9 cellular contexts compared by ENCODE assay signal in genomic region chr17:50181601-50182345, GRCh38. TPM values are rescaled to one million over a fixed set of nuclear protein-coding genes. Genes with fewer than 3 reads are reported as not detected.
A peak's percentile ranks its signal among the peaks of the same experiment; 100 is the strongest.
DNase-seq lines count a peak whose midpoint lies in the region; ATAC-seq and TF ChIP-seq lines count a peak whose summit lies in the region.
"Had no signal": no experiment of that assay in that cellular context is flagged by ENCODE, and none has a peak within 500 bp of the region (broad histone marks: within the 10 kb centered on the region; RNA-seq: fewer than 3 reads in every experiment).

No MANE protein-coding gene starts in this region.

- in situ Hi-C loops in brain microvascular endothelial cell (cut with HindIII; ENCODE audit: low pct_ligation_motif_present, low sequenced_read_pairs), result no loop called here

- no peaks in the 10 kb centered on the region for H3K27me3 ChIP-seq in GM23338 (ENCODE audit: insufficient read depth)
- H3K27me3 ChIP-seq in brain microvascular endothelial cell (replicated peaks), result no peaks in the 10 kb centered on the region
- no peaks in the 10 kb centered on the region for H3K27me3 ChIP-seq in osteoblast (ENCODE audit: insufficient read depth, low read length)
- no peaks in the 10 kb centered on the region for H3K27me3 ChIP-seq in CD8-positive, alpha-beta memory T cell (ENCODE audit: insufficient read depth, low read length, poor library complexity, severe bottlenecking)

- H3K4me3 ChIP-seq in GM23338, result no peak overlapping the region
- no peak overlapping the region for H3K4me3 ChIP-seq in brain microvascular endothelial cell (ENCODE audit: low read depth, low read length)
- no peak overlapping the region for H3K4me3 ChIP-seq in osteoblast (ENCODE audit: insufficient read depth, low read length)
- no peak overlapping the region for H3K4me3 ChIP-seq in CD8-positive, alpha-beta memory T cell (ENCODE audit: low read length)

- POLR2A ChIA-PET in CD8-positive, alpha-beta memory T cell (lab: Charles Lee), result no interaction called here

- H2AFZ ChIP-seq in GM23338, result no peak overlapping the region
- no peak overlapping the region for H2AFZ ChIP-seq in osteoblast (ENCODE audit: low read length)

- H3K36me3 ChIP-seq in GM23338 (ENCODE audit: insufficient read depth), result no peaks in the 10 kb centered on the region
- peaks cover 45% of the 10 kb centered on the region for H3K36me3 ChIP-seq in brain microvascular endothelial cell (replicated peaks)
- H3K36me3 ChIP-seq in osteoblast (ENCODE audit: insufficient read depth, low read length), result peaks cover 39% of the 10 kb centered on the region
- H3K36me3 ChIP-seq in CD8-positive, alpha-beta memory T cell (ENCODE audit: insufficient read depth, low read length), result no peaks in the 10 kb centered on the region

- peaks cover 22% of the 10 kb centered on the region for H3K27me3 Mint-ChIP-seq in GM23338 (ENCODE audit: insufficient read depth, low read depth, poor library complexity)
- peaks cover 0 to 1% of the 10 kb centered on the region in 2 donors for H3K27me3 Mint-ChIP-seq in CD8-positive, alpha-beta memory T cell

- peaks cover 15% of the 10 kb centered on the region for H3K36me3 Mint-ChIP-seq in GM23338 (ENCODE audit: low read depth)
- no peaks in the 10 kb centered on the region for H3K36me3 Mint-ChIP-seq in CD8-positive, alpha-beta memory T cell

- DNase-seq in GM23338 (ENCODE audit: low spot score) (no peak), brain microvascular endothelial cell (no peak), osteoblast (ENCODE audit: insufficient read length, low spot score, missing footprints) (no peak), SHP77 (lab: John Stamatoyannopoulos, UW) (no peak)
- DNase-seq in CD8-positive, alpha-beta memory T cell, result no peak
- DNase-seq: HCEC 1CT, occipital lobe had no signal

- H3K79me2 ChIP-seq in GM23338 (replicated peaks; ENCODE audit: insufficient read depth), result no peaks in the 10 kb centered on the region
- no peaks in the 10 kb centered on the region for H3K79me2 ChIP-seq in osteoblast (ENCODE audit: insufficient read depth, low read length)

- peaks cover 48% of the 10 kb centered on the region for H3K4me1 Mint-ChIP-seq in GM23338
- H3K4me1 Mint-ChIP-seq in CD8-positive, alpha-beta memory T cell, result peaks cover 14 to 26% (median 20%) of the 10 kb centered on the region in 3 donors

- H3K27ac ChIP-seq in GM23338 (ENCODE audit: low read depth) (no peak overlapping the region), brain microvascular endothelial cell (peak overlapping the region; percentile 49), osteoblast (ENCODE audit: low read depth, low read length) (peak overlapping the region; percentile 97)
- H3K27ac ChIP-seq in CD8-positive, alpha-beta memory T cell (ENCODE audit: low read depth, low read length), result no peak overlapping the region
- H3K27ac ChIP-seq: HL-60 had no signal

- no peak for TF ChIP-seq CTCF in GM23338 (conservative IDR thresholded peaks at IDR 0.05; ENCODE audit: low read depth in 2 of 2)
- TF ChIP-seq CTCF in brain microvascular endothelial cell (IDR thresholded peaks at IDR 0.05; ENCODE audit: low read depth, low read length, missing control alignments), result peak; percentile 33
- TF ChIP-seq CTCF in osteoblast (IDR thresholded peaks at IDR 0.05; ENCODE audit: extremely low read depth, low read depth, low read length), result no peak

- H4K20me1 ChIP-seq in GM23338 (replicated peaks; ENCODE audit: insufficient read depth) (no peaks in the 10 kb centered on the region), osteoblast (ENCODE audit: insufficient read depth, low read length) (peaks cover 33% of the 10 kb centered on the region)

- no peak overlapping the region for H3K4me3 Mint-ChIP-seq in GM23338
- H3K4me3 Mint-ChIP-seq in CD8-positive, alpha-beta memory T cell, result peak overlapping the region in 1 of 7 donors; percentile 19

- no peak; the same call in 2 of the 3 replicates for ATAC-seq in GM23338
- ATAC-seq in HG02973 (IDR thresholded peaks at IDR 0.05; ENCODE audit: unreplicated experiment), result no peak

- H3K27ac Mint-ChIP-seq in GM23338, result peak overlapping the region; percentile 49; the same call in 1 of the 2 replicates
- H3K27ac Mint-ChIP-seq in CD8-positive, alpha-beta memory T cell, result peak overlapping the region in 2 of 8 donors; percentile 22 to 68

- CTCF ChIA-PET in CD8-positive, alpha-beta memory T cell (lab: Charles Lee), result no interaction called here

- H3K9me3 ChIP-seq in osteoblast (ENCODE audit: low read depth, low read length), result no peaks in the 10 kb centered on the region
- no peaks in the 10 kb centered on the region for H3K9me3 ChIP-seq in CD8-positive, alpha-beta memory T cell (ENCODE audit: low read length)

- H3K9me3 Mint-ChIP-seq in GM23338, result no peaks in the 10 kb centered on the region
- no peaks in the 10 kb centered on the region for H3K9me3 Mint-ChIP-seq in CD8-positive, alpha-beta memory T cell

- no peaks in the 10 kb centered on the region for H3K9me2 ChIP-seq in GM23338 (ENCODE audit: insufficient read depth)

- H3K4me2 ChIP-seq in GM23338 (no peak overlapping the region), osteoblast (ENCODE audit: insufficient read depth, low read length) (no peak overlapping the region)

- 0 out of 2 replicates have a peak, but pooled peaks cover 8% of the 10 kb centered on the region for H3F3A ChIP-seq in GM23338 (replicated peaks; ENCODE audit: low read depth)

- H3K4me1 ChIP-seq in GM23338 (ENCODE audit: insufficient read depth), result peaks cover 38% of the 10 kb centered on the region
- peaks cover 33% of the 10 kb centered on the region for H3K4me1 ChIP-seq in osteoblast (ENCODE audit: insufficient read depth, low read length)
- peaks cover 13% of the 10 kb centered on the region for H3K4me1 ChIP-seq in CD8-positive, alpha-beta memory T cell (ENCODE audit: insufficient read depth, low read length)

TF ChIP-seq in GM23338, 12 proteins besides CTCF, POLR2A, EP300 and RAD21 (continues in another document):
- TF ChIP-seq EZH2phosphoT487 (IDR thresholded peaks at IDR 0.05; ENCODE audit: unreplicated experiment) (no peak), ZNF114 (CRISPR knock-in tag; IDR thresholded peaks at IDR 0.05) (no peak), JUNB (IDR thresholded peaks at IDR 0.05; ENCODE audit: unreplicated experiment) (no peak), EZH2 (IDR thresholded peaks at IDR 0.05; ENCODE audit: low read depth, unreplicated experiment) (no peak), CREB1 (CRISPR knock-in tag; IDR thresholded peaks at IDR 0.05; ENCODE audit: low read depth) (no peak), REST (IDR thresholded peaks at IDR 0.05; ENCODE audit: unreplicated experiment) (no peak), POLR2AphosphoS5 (IDR thresholded peaks at IDR 0.05; ENCODE audit: low read depth) (no peak)

RNA-seq across cellular contexts. Expression of gene SGCA, which starts 16.0 kb away (rescaled TPM):
- not detected in 2 replicates for total RNA-seq in GM23338 (2014; rRNA removed; shearing (Covaris generic))
- polyA plus RNA-seq in GM23338 (2016; fragmentation: Nextera tagmentation; extraction: Ambion mirVana), result 0.19 TPM in 1 of 2 replicates, not detected in the other
- 0.29 TPM in 1 of 2 replicates, not detected in the other for total RNA-seq in osteoblast
- under 1 TPM in 1 of 2 experiments, not detected in 1; 0.31 TPM for total RNA-seq in CD8-positive, alpha-beta memory T cell
- polyA plus RNA-seq in CD8-positive, alpha-beta memory T cell, result not detected
- total RNA-seq: occipital lobe had no signal

RNA-seq across cellular contexts. Expression of gene COL1A1, which starts 19.7 kb away (rescaled TPM):
- total RNA-seq in GM23338 (2014; rRNA removed; shearing (Covaris generic)), result 27.9 and 34.3 TPM in 2 replicates
- 21.2 and 22.4 TPM in 2 replicates for polyA plus RNA-seq in GM23338 (2016; fragmentation: Nextera tagmentation; extraction: Ambion mirVana)
- 6,718 and 8,987 TPM in 2 replicates for total RNA-seq in osteoblast
- under 1 TPM; 0.39 to 0.42 TPM for total RNA-seq in CD8-positive, alpha-beta memory T cell
- not detected for polyA plus RNA-seq in CD8-positive, alpha-beta memory T cell

RNA-seq across cellular contexts. Expression of gene PPP1R9B, which starts 31.3 kb away (rescaled TPM):
- total RNA-seq in GM23338 (2014; rRNA removed; shearing (Covaris generic)), result 10.1 and 10.5 TPM in 2 replicates
- polyA plus RNA-seq in GM23338 (2016; fragmentation: Nextera tagmentation; extraction: Ambion mirVana), result 1.9 and 2.1 TPM in 2 replicates
- 44.2 and 48.9 TPM in 2 replicates for total RNA-seq in osteoblast
- total RNA-seq in CD8-positive, alpha-beta memory T cell, result 10 to 100 TPM; 86.9 to 89.0 TPM
- polyA plus RNA-seq in CD8-positive, alpha-beta memory T cell, result 1.7 TPM

RNA-seq across cellular contexts. Expression of gene SAMD14, which starts 51.8 kb away (rescaled TPM):
- 1.3 and 4.7 TPM in 2 replicates for total RNA-seq in GM23338 (2014; rRNA removed; shearing (Covaris generic))
- polyA plus RNA-seq in GM23338 (2016; fragmentation: Nextera tagmentation; extraction: Ambion mirVana), result 0.70 and 0.97 TPM in 2 replicates
- total RNA-seq in osteoblast, result 2.5 and 2.7 TPM in 2 replicates
- 1 to 10 TPM in 1 of 2 experiments, under 1 TPM in 1; 0.92 to 1.3 TPM for total RNA-seq in CD8-positive, alpha-beta memory T cell
- polyA plus RNA-seq in CD8-positive, alpha-beta memory T cell, result not detected

Comparison
In these comparisons a context has a peak if more than half of its experiments do, and no peak if none do; other contexts are left out.
1. H3K27ac ChIP-seq: peak in brain microvascular endothelial cell (single experiment) and osteoblast (single experiment); none in GM23338 (single experiment) and CD8-positive, alpha-beta memory T cell (single experiment).
2. RNA of gene COL1A1, which starts 19.7 kb away (total RNA-seq): 6,718 to 8,987 TPM in osteoblast; 27.9 to 34.3 TPM in GM23338 and 0.39 to 0.42 TPM in CD8-positive, alpha-beta memory T cell; every median in the first group is over 100 times any median in the second.